ENCODE assay signal across 11 cellular contexts in genomic region chr6:36114798-36115408, GRCh38. TPM values are rescaled to one million over a fixed set of nuclear protein-coding genes. Genes with fewer than 3 reads are reported as not detected.
DNase-seq lines count a peak whose midpoint lies in the region; ATAC-seq, FAIRE-seq and TF ChIP-seq lines count a peak whose summit lies in the region.
"Had no signal": no experiment of that assay in that cellular context is flagged by ENCODE, and none has a peak within 500 bp of the region (broad histone marks: within the 10 kb centered on the region; RNA-seq: fewer than 3 reads in every experiment).

No MANE protein-coding gene starts in this region.

- H3K4me1 ChIP-seq in CD8-positive, alpha-beta memory T cell (ENCODE audit: insufficient read depth, low read length), result peaks cover 83% of the 10 kb centered on the region
- H3K4me1 ChIP-seq in GM23338 (ENCODE audit: insufficient read depth) (no peaks in the 10 kb centered on the region), OCI-LY7 (ENCODE audit: insufficient read depth, low read length, poor library complexity, severe bottlenecking) (peaks cover 77% of the 10 kb centered on the region), endodermal cell (ENCODE audit: control insufficient read depth, insufficient read depth, low read length) (no peaks in the 10 kb centered on the region)

- H2AFZ ChIP-seq in GM23338, result no peak overlapping the region
- no peak overlapping the region for H2AFZ ChIP-seq in OCI-LY7 (ENCODE audit: low read length)

- H3K27me3 Mint-ChIP-seq in CD8-positive, alpha-beta memory T cell, result no peaks in the 10 kb centered on the region
- peaks cover 4% of the 10 kb centered on the region for H3K27me3 Mint-ChIP-seq in GM23338 (ENCODE audit: insufficient read depth, low read depth, poor library complexity)
- no peaks in the 10 kb centered on the region for H3K27me3 Mint-ChIP-seq in endodermal cell (ENCODE audit: insufficient read depth)

- no peaks in the 10 kb centered on the region for H3F3A ChIP-seq in GM23338 (replicated peaks; ENCODE audit: low read depth)

- no peaks in the 10 kb centered on the region for H3K9me3 Mint-ChIP-seq in CD8-positive, alpha-beta memory T cell
- H3K9me3 Mint-ChIP-seq in GM23338 (no peaks in the 10 kb centered on the region), endodermal cell (no peaks in the 10 kb centered on the region)

- H3K4me3 ChIP-seq in CD8-positive, alpha-beta memory T cell (ENCODE audit: low read length), result peak overlapping the region; percentile 12
- H3K4me3 ChIP-seq in GM23338, result no peak overlapping the region
- peak overlapping the region; percentile 31 for H3K4me3 ChIP-seq in OCI-LY7 (ENCODE audit: low read depth, low read length, poor library complexity, severe bottlenecking)
- H3K4me3 ChIP-seq in endodermal cell (ENCODE audit: low read length), result no peak overlapping the region
- H3K4me3 ChIP-seq: MG63 had no signal

- POLR2A ChIA-PET in CD8-positive, alpha-beta memory T cell (lab: Charles Lee), result interaction anchor here (0.9 to 1.0 kb wide), 2 partner anchors 9 to 86 kb away, joined by 3 read pairs; no protein-coding TSS in a partner anchor
- POLR2A ChIA-PET in OCI-LY7 (lab: Charles Lee), result interaction anchor here (0.6 kb wide), 1 partner anchor 857 kb away, joined by 3 read pairs; no protein-coding TSS in a partner anchor

- no peaks in the 10 kb centered on the region for H3K27me3 ChIP-seq in CD8-positive, alpha-beta memory T cell (ENCODE audit: insufficient read depth, low read length, poor library complexity, severe bottlenecking)
- H3K27me3 ChIP-seq in GM23338 (ENCODE audit: insufficient read depth) (no peaks in the 10 kb centered on the region), endodermal cell (ENCODE audit: control insufficient read depth, insufficient read depth, low read length, poor library complexity, severe bottlenecking) (no peaks in the 10 kb centered on the region)
- H3K27me3 ChIP-seq: MG63 had no signal

- FAIRE-seq in frontal cortex (lab: Jason Lieb, UNC), result no peak

- no peak overlapping the region for H3K9ac ChIP-seq in endodermal cell (ENCODE audit: extremely low read depth, low read length, poor library complexity, severe bottlenecking)

- CTCF ChIA-PET in CD8-positive, alpha-beta memory T cell (lab: Charles Lee), result interaction anchor here (1.0 to 2.7 kb wide), 2 partner anchors 20 to 89 kb away, joined by 3 to 7 read pairs; no protein-coding TSS in a partner anchor
- CTCF ChIA-PET in OCI-LY7 (lab: Charles Lee; ENCODE audit: unreplicated experiment), result no interaction called here

- peak in 1 of 5 donors; percentile 47 for DNase-seq in CD8-positive, alpha-beta memory T cell
- no peak for DNase-seq in GM23338 (ENCODE audit: low spot score)
- DNase-seq in OCI-LY7 (ENCODE audit: low spot score), result peak; percentile 84
- no peak for DNase-seq in endodermal cell
- no peak for DNase-seq in HCEC 1CT
- no peak for DNase-seq in frontal cortex (ENCODE audit: low spot score in 2 of 2)
- DNase-seq: mesenchymal stem cell, MG63 had no signal

- no peak for ATAC-seq in GM23338
- no peak for ATAC-seq in HG03354 (IDR thresholded peaks at IDR 0.05; ENCODE audit: poor library complexity, severe bottlenecking, unreplicated experiment)
- ATAC-seq in GM21619 (IDR thresholded peaks at IDR 0.05; ENCODE audit: unreplicated experiment), result no peak
- ATAC-seq: Panc1 had no signal

- no TSS peak for BruUV-seq in OCI-LY7 (replicated peaks; lab: Mats Ljungman, UMichigan)

- no peak overlapping the region for H3K27ac ChIP-seq in CD8-positive, alpha-beta memory T cell (ENCODE audit: low read depth, low read length)
- H3K27ac ChIP-seq in GM23338 (ENCODE audit: low read depth) (no peak overlapping the region), OCI-LY7 (ENCODE audit: low read depth, low read length, poor library complexity, severe bottlenecking) (peak overlapping the region; percentile 89), endodermal cell (ENCODE audit: low read depth, low read length) (no peak overlapping the region)

- intact Hi-C loops in OCI-LY7 (cut with micrococcal nuclease; ENCODE audit: unreplicated experiment), result loop anchor here (5.0 kb wide), 1 partner anchor 88 kb away; the partner anchor contains the start of gene MAPK14

- 92 to 100% methylated on average over 4 of the region's 4 CpGs for WGBS in endodermal cell (ENCODE audit: insufficient coverage in 1 of 2, insufficient read length in 1 of 2), 2 experiments

- H3K4me3 Mint-ChIP-seq in CD8-positive, alpha-beta memory T cell, result peak overlapping the region; percentile 38 to 82 (median 75)
- H3K4me3 Mint-ChIP-seq in GM23338 (no peak overlapping the region), endodermal cell (no peak overlapping the region)

- H3K36me3 Mint-ChIP-seq in CD8-positive, alpha-beta memory T cell, result peaks cover 0 to 21% (median 4%) of the 10 kb centered on the region in 3 donors
- H3K36me3 Mint-ChIP-seq in GM23338 (ENCODE audit: low read depth), result no peaks in the 10 kb centered on the region
- H3K36me3 Mint-ChIP-seq in endodermal cell (ENCODE audit: low read depth), result peaks cover 11% of the 10 kb centered on the region

- no peaks in the 10 kb centered on the region for H3K9me3 ChIP-seq in CD8-positive, alpha-beta memory T cell (ENCODE audit: low read length)
- no peaks in the 10 kb centered on the region; the same call in 1 of the 2 replicates for H3K9me3 ChIP-seq in OCI-LY7 (ENCODE audit: low read length)
- H3K9me3 ChIP-seq in endodermal cell (ENCODE audit: control insufficient read depth, low read length), result no peaks in the 10 kb centered on the region
- H3K9me3 ChIP-seq: MG63 had no signal

- peaks cover 72 to 86% (median 79%) of the 10 kb centered on the region in 3 donors for H3K4me1 Mint-ChIP-seq in CD8-positive, alpha-beta memory T cell
- H3K4me1 Mint-ChIP-seq in GM23338, result peaks cover 30% of the 10 kb centered on the region
- peaks cover 7% of the 10 kb centered on the region for H3K4me1 Mint-ChIP-seq in endodermal cell

- no peaks in the 10 kb centered on the region for H3K79me2 ChIP-seq in GM23338 (replicated peaks; ENCODE audit: insufficient read depth)
- H3K79me2 ChIP-seq in OCI-LY7 (ENCODE audit: insufficient read depth, low read depth, low read length), result no peaks in the 10 kb centered on the region

- no peaks in the 10 kb centered on the region for H3K36me3 ChIP-seq in CD8-positive, alpha-beta memory T cell (ENCODE audit: insufficient read depth, low read length)
- H3K36me3 ChIP-seq in GM23338 (ENCODE audit: insufficient read depth), result no peaks in the 10 kb centered on the region
- peaks cover 22% of the 10 kb centered on the region; the same call in 1 of the 2 replicates for H3K36me3 ChIP-seq in OCI-LY7 (ENCODE audit: insufficient read depth, low read length)
- H3K36me3 ChIP-seq in endodermal cell (ENCODE audit: control insufficient read depth, insufficient read depth, low read length), result peaks cover 22% of the 10 kb centered on the region

- H3K9me2 ChIP-seq in GM23338 (ENCODE audit: insufficient read depth) (no peaks in the 10 kb centered on the region), OCI-LY7 (ENCODE audit: insufficient read depth, low read length) (no peaks in the 10 kb centered on the region)

- TF ChIP-seq CTCF in GM23338 (conservative IDR thresholded peaks at IDR 0.05; ENCODE audit: low read depth in 2 of 2), result no peak
- TF ChIP-seq CTCF in OCI-LY7 (conservative IDR thresholded peaks at IDR 0.05; ENCODE audit: low read length), result no peak
- TF ChIP-seq CTCF in endodermal cell (conservative IDR thresholded peaks at IDR 0.05), result no peak

- H3K27ac Mint-ChIP-seq in CD8-positive, alpha-beta memory T cell, result peak overlapping the region; percentile 59 to 95 (median 89)
- H3K27ac Mint-ChIP-seq in GM23338 (peak overlapping the region; percentile 66; the same call in 1 of the 2 replicates), endodermal cell (peak overlapping the region; percentile 32)

- H3K4me2 ChIP-seq in GM23338, result no peak overlapping the region
- H3K4me2 ChIP-seq in OCI-LY7 (ENCODE audit: low read length), result peak overlapping the region; percentile 64

- no peaks in the 10 kb centered on the region for H4K20me1 ChIP-seq in GM23338 (replicated peaks; ENCODE audit: insufficient read depth)
- H4K20me1 ChIP-seq in OCI-LY7 (ENCODE audit: insufficient read depth, low read length), result no peaks in the 10 kb centered on the region

TF ChIP-seq in GM23338, 12 proteins besides CTCF, POLR2A, EP300 and RAD21 (continues in another document):
- TF ChIP-seq REST (IDR thresholded peaks at IDR 0.05; ENCODE audit: unreplicated experiment) (no peak), EZH2 (IDR thresholded peaks at IDR 0.05; ENCODE audit: low read depth, unreplicated experiment) (no peak), POLR2AphosphoS5 (IDR thresholded peaks at IDR 0.05; ENCODE audit: low read depth) (no peak)

RNA-seq across cellular contexts. Expression of gene MAPK13, which starts 15.4 kb away (rescaled TPM):
- total RNA-seq in CD8-positive, alpha-beta memory T cell, result 10 to 100 TPM; 75.7 to 77.3 TPM
- 46.4 TPM for polyA plus RNA-seq in CD8-positive, alpha-beta memory T cell
- 7.7 and 12.3 TPM in 2 replicates for total RNA-seq in GM23338 (2014; rRNA removed; shearing (Covaris generic))
- 6.3 TPM in 2 replicates for polyA plus RNA-seq in GM23338 (2016; fragmentation: Nextera tagmentation; extraction: Ambion mirVana)
- total RNA-seq in OCI-LY7 (2014; rRNA removed; shearing (Covaris generic)), result 0.88 TPM in 2 replicates
- total RNA-seq in OCI-LY7 (2022) (1.2 and 1.8 TPM in 2 replicates), endodermal cell (10 to 100 TPM; 14.6 to 16.0 TPM), frontal cortex (1.2 TPM)
- 3.1 TPM for polyA plus RNA-seq in endodermal cell (2013, experiment 1 of 2)
- polyA plus RNA-seq in endodermal cell (2013, experiment 2 of 2), result 2.1 TPM

Comparison
In these comparisons a context has a peak if more than half of its experiments do, and no peak if none do; other contexts are left out.
1. H3K4me3 ChIP-seq: peak in CD8-positive, alpha-beta memory T cell (single experiment) and OCI-LY7 (single experiment); none in GM23338 (single experiment) and endodermal cell (single experiment).
2. H3K27ac Mint-ChIP-seq: peak in every context shown above with its lines; median percentile 89 in CD8-positive, alpha-beta memory T cell; 66 in GM23338; 32 in endodermal cell.
3. H3K4me3 Mint-ChIP-seq: peak in CD8-positive, alpha-beta memory T cell (7 of 7); none in GM23338 (single experiment) and endodermal cell (single experiment).